In the genomic region with DNA sequence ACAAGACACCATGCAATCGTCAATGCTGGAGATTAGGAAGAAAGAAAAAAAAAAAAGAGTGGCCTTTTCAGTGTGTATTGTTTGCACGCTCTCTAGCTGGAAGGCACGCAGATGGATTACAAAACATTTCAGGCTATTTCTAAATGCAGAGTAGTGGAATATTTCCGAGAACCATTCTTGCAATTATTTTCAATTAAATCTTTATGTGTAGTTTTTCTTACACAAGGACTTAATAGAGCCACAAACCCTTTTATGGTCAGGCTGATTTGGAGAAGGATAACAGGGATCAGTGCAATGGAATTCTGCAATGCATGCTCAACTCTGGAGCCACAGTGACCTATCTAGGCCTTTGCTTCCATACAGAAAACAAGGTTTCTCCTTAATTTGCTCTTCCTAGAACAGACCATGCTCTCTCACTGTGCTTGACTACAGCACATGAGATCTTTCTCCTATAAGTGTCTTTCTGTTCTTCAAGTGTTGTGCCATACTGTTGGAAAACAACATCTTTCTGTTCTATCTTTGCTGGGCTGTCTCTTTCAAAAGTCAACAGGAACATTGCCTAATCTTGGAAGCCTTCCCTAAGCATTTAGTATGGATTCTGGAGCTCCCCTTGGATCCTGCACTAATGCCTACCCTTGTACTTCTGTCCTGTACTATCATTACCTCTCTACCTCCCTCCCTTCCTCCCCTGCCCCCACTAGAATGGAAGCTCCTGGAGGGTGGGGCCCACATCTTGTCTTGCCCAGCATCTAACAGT, we compare ENCODE assay signal across 1 cellular context.
TF ChIP-seq lines count a peak whose summit lies in the region.

No MANE protein-coding gene starts in this region.

TF ChIP-seq in HepG2, 621 proteins besides CTCF, POLR2A, EP300 and RAD21 (continued from another document and continues in another):
- TF ChIP-seq ZNF503 (CRISPR knock-in tag; IDR thresholded peaks at IDR 0.05) (0 out of 2 replicates have a peak, but pooled peaks have one; percentile 30), ZNF672 (CRISPR knock-in tag; IDR thresholded peaks at IDR 0.05) (no peak), FOXJ3 (CRISPR knock-in tag; IDR thresholded peaks at IDR 0.05; ENCODE audit: borderline replicate concordance) (peak; percentile 36; the same call in 1 of the 2 replicates), POGZ (CRISPR knock-in tag; IDR thresholded peaks at IDR 0.05) (0 out of 2 replicates have a peak, but pooled peaks have one; percentile 40), SAP130 (CRISPR knock-in tag; IDR thresholded peaks at IDR 0.05; ENCODE audit: low read depth) (peak; percentile 36), AKAP8 (CRISPR knock-in tag; IDR thresholded peaks at IDR 0.05) (no peak), ZNF282 (IDR thresholded peaks at IDR 0.05; ENCODE audit: partially characterized antibody) (no peak), ZNF710 (CRISPR knock-in tag; IDR thresholded peaks at IDR 0.05; ENCODE audit: borderline replicate concordance) (peak; percentile 71; the same call in 1 of the 2 replicates), CREM (IDR thresholded peaks at IDR 0.05) (peak; percentile 56; the same call in 1 of the 2 replicates), CREM (CRISPR knock-in tag; IDR thresholded peaks at IDR 0.05) (no peak), ZFP82 (CRISPR knock-in tag; IDR thresholded peaks at IDR 0.05; ENCODE audit: borderline replicate concordance) (no peak), PATZ1 (CRISPR knock-in tag; IDR thresholded peaks at IDR 0.05) (peak; percentile 68; the same call in 1 of the 2 replicates), ZNF644 (CRISPR knock-in tag; IDR thresholded peaks at IDR 0.05; ENCODE audit: low read depth) (peak; percentile 87), TCF7 (IDR thresholded peaks at IDR 0.05; ENCODE audit: low read depth) (peak; percentile 63), NPAS2 (CRISPR knock-in tag; IDR thresholded peaks at IDR 0.05; ENCODE audit: borderline replicate concordance) (no peak), ZSCAN22 (CRISPR knock-in tag; IDR thresholded peaks at IDR 0.05) (no peak), GATAD2A (CRISPR knock-in tag; IDR thresholded peaks at IDR 0.05) (peak; percentile 88), ATF7 (IDR thresholded peaks at IDR 0.05) (no peak), ATF7 (CRISPR knock-in tag; IDR thresholded peaks at IDR 0.05) (no peak), NR2C2 (CRISPR knock-in tag; IDR thresholded peaks at IDR 0.05; ENCODE audit: borderline replicate concordance) (0 out of 2 replicates have a peak, but pooled peaks have one; percentile 31), KLF16 (CRISPR knock-in tag; IDR thresholded peaks at IDR 0.05) (peak in 1 of 2 experiments; percentile 25; a peak in 1 of 4 replicates), HES4 (CRISPR knock-in tag; IDR thresholded peaks at IDR 0.05; ENCODE audit: borderline replicate concordance) (no peak), ZBTB7A (CRISPR knock-in tag; IDR thresholded peaks at IDR 0.05) (no peak), HNF4A (CRISPR knock-in tag; IDR thresholded peaks at IDR 0.05) (peak; percentile 66), MTA3 (CRISPR knock-in tag; IDR thresholded peaks at IDR 0.05) (no peak), DMAP1 (CRISPR knock-in tag; IDR thresholded peaks at IDR 0.05) (no peak), ZNF12 (CRISPR knock-in tag; IDR thresholded peaks at IDR 0.05) (no peak), HOXA9 (CRISPR knock-in tag; IDR thresholded peaks at IDR 0.05; ENCODE audit: borderline replicate concordance) (no peak), ZNF766 (CRISPR knock-in tag; IDR thresholded peaks at IDR 0.05; ENCODE audit: borderline replicate concordance) (no peak), PAXIP1 (CRISPR knock-in tag; conservative IDR thresholded peaks at IDR 0.05) (peak; percentile 48), ZNF17 (CRISPR knock-in tag; IDR thresholded peaks at IDR 0.05) (no peak), ZNF350 (CRISPR knock-in tag; IDR thresholded peaks at IDR 0.05; ENCODE audit: borderline replicate concordance, low read depth) (no peak), ZNF292 (CRISPR knock-in tag; IDR thresholded peaks at IDR 0.05; ENCODE audit: borderline replicate concordance, low read depth) (0 out of 2 replicates have a peak, but pooled peaks have one; percentile 32), MED1 (CRISPR knock-in tag; IDR thresholded peaks at IDR 0.05) (peak; percentile 50; the same call in 1 of the 2 replicates), ZNF496 (CRISPR knock-in tag; IDR thresholded peaks at IDR 0.05; ENCODE audit: insufficient replicate concordance) (no peak), DPF2 (CRISPR knock-in tag; IDR thresholded peaks at IDR 0.05; ENCODE audit: borderline replicate concordance, low read depth) (no peak), FOXA1 (IDR thresholded peaks at IDR 0.05) (no peak), FOXA1 (CRISPR knock-in tag; IDR thresholded peaks at IDR 0.05) (peak; percentile 87; the same call in 1 of the 2 replicates), HNRNPUL1 (IDR thresholded peaks at IDR 0.05; ENCODE audit: low read depth, low read length) (no peak), ZNF44 (CRISPR knock-in tag; IDR thresholded peaks at IDR 0.05) (no peak), ZFP90 (CRISPR knock-in tag; IDR thresholded peaks at IDR 0.05; ENCODE audit: borderline replicate concordance) (0 out of 2 replicates have a peak, but pooled peaks have one; percentile 60), E2F2 (CRISPR knock-in tag; IDR thresholded peaks at IDR 0.05; ENCODE audit: borderline replicate concordance) (no peak), ZNF782 (CRISPR knock-in tag; IDR thresholded peaks at IDR 0.05; ENCODE audit: borderline replicate concordance) (no peak), KLF15 (CRISPR knock-in tag; IDR thresholded peaks at IDR 0.05; ENCODE audit: borderline replicate concordance) (no peak), ZNF232 (CRISPR knock-in tag; IDR thresholded peaks at IDR 0.05; ENCODE audit: borderline replicate concordance) (0 out of 2 replicates have a peak, but pooled peaks have one; percentile 63), ISL2 (CRISPR knock-in tag; IDR thresholded peaks at IDR 0.05) (peak; percentile 76), EZH2 (conservative IDR thresholded peaks at IDR 0.05; ENCODE audit: low read depth, low read length) (no peak), BRCA1 (CRISPR knock-in tag; IDR thresholded peaks at IDR 0.05) (no peak), SOX5 (CRISPR knock-in tag; IDR thresholded peaks at IDR 0.05; ENCODE audit: borderline replicate concordance) (peak; percentile 42; the same call in 1 of the 2 replicates), NR2F6 (IDR thresholded peaks at IDR 0.05) (no peak), NR2F6 (CRISPR knock-in tag; IDR thresholded peaks at IDR 0.05) (0 out of 2 replicates have a peak, but pooled peaks have one; percentile 21), HNF4G (IDR thresholded peaks at IDR 0.05; ENCODE audit: borderline replicate concordance, low read depth, low read length) (peak; percentile 37; the same call in 1 of the 2 replicates), HNF4G (CRISPR knock-in tag; IDR thresholded peaks at IDR 0.05; ENCODE audit: borderline replicate concordance, low read depth) (no peak), ZFP36 (IDR thresholded peaks at IDR 0.05; ENCODE audit: borderline replicate concordance, low read depth, low read length, partially characterized antibody) (no peak), SOX13 (IDR thresholded peaks at IDR 0.05) (peak; percentile 24; the same call in 1 of the 2 replicates), SOX13 (CRISPR knock-in tag; conservative IDR thresholded peaks at IDR 0.05 in 1 of 2, IDR thresholded peaks at IDR 0.05 in 1 of 2) (peak in 1 of 2 experiments; percentile 71; a peak in 2 of 4 replicates), BCL6 (CRISPR knock-in tag; IDR thresholded peaks at IDR 0.05) (peak; percentile 74; the same call in 1 of the 2 replicates), LCORL (IDR thresholded peaks at IDR 0.05) (no peak), LCORL (CRISPR knock-in tag; IDR thresholded peaks at IDR 0.05) (0 out of 2 replicates have a peak, but pooled peaks have one; percentile 42)
- TF ChIP-seq, protein P1, sequence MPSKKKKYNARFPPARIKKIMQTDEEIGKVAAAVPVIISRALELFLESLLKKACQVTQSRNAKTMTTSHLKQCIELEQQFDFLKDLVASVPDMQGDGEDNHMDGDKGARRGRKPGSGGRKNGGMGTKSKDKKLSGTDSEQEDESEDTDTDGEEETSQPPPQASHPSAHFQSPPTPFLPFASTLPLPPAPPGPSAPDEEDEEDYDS (CRISPR knock-in tag; IDR thresholded peaks at IDR 0.05): 0 out of 2 replicates have a peak, but pooled peaks have one; percentile 32
- TF ChIP-seq, protein P2, sequence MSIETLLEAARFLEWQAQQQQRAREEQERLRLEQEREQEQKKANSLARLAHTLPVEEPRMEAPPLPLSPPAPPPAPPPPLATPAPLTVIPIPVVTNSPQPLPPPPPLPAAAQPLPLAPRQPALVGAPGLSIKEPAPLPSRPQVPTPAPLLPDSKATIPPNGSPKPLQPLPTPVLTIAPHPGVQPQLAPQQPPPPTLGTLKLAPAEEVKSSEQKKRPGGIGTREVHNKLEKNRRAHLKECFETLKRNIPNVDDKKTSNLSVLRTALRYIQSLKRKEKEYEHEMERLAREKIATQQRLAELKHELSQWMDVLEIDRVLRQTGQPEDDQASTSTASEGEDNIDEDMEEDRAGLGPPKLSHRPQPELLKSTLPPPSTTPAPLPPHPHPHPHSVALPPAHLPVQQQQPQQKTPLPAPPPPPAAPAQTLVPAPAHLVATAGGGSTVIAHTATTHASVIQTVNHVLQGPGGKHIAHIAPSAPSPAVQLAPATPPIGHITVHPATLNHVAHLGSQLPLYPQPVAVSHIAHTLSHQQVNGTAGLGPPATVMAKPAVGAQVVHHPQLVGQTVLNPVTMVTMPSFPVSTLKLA (IDR thresholded peaks at IDR 0.05): no peak
